15 cellular contexts compared by ENCODE assay signal in the genomic region with DNA sequence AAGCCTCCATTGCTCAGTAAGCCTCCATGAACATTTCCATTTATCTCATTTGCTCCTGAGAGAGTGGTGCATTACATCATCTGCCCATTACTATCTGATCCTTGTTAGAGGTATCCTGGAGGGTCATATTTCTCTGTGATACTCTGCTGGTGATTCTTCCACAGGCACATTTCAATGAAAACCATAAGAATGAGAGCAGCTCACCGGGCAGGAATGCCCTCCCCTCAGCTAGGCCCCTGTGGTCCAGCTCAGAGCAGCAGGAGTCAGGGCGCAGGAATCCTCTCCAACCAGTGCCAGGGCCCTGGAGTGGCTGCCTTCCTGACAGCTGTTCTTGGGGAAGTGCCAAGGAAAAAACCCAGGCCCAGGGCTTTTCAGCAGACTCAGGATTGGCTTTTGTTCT. TPM values are rescaled to one million over a fixed set of nuclear protein-coding genes. Genes with fewer than 3 reads are reported as not detected.
DNase-seq lines count a peak whose midpoint lies in the region; ATAC-seq, FAIRE-seq and TF ChIP-seq lines count a peak whose summit lies in the region.
"Not testable (repeated sequence)": the region's sequence is repeated elsewhere in the genome, so short reads cannot be mapped to it uniquely, and the experiment has no call there.
"Had no signal": no experiment of that assay in that cellular context is flagged by ENCODE, and none has a peak within 500 bp of the region (broad histone marks: within the 10 kb centered on the region; RNA-seq: fewer than 3 reads in every experiment).

No MANE protein-coding gene starts in this region.

- not testable (repeated sequence) for H3K27ac ChIP-seq in pancreas

- not testable (repeated sequence) for H3K4me1 ChIP-seq in pancreas

- 27% methylated on average over 2 of the region's 2 CpGs; no CpG with 5 or more reads in 1 of the 2 donors for WGBS in pancreas, 2 donors

- not testable (repeated sequence) for H3K9me3 ChIP-seq in pancreas

- DNase-seq in Daoy (ENCODE audit: low read depth) (peak; percentile 60), RPMI7951 (ENCODE audit: low read depth) (peak; percentile 75), astrocyte of the hippocampus (ENCODE audit: low read depth, low spot score) (peak; percentile 86), fibroblast of mammary gland (ENCODE audit: low read depth) (peak; percentile 82)
- not testable (repeated sequence) for DNase-seq in HTR-8/SVneo (ENCODE audit: insufficient read length, low spot score); left cardiac atrium; pancreas

- FAIRE-seq in HTR-8/SVneo (lab: Jason Lieb, UNC): peak; percentile 99
- FAIRE-seq in pancreas (lab: Jason Lieb, UNC): not testable (repeated sequence)

- peak; percentile 53 to 83 for ATAC-seq in left cardiac atrium
- ATAC-seq in pancreas: peak; percentile 32 to 54 (median 48)

- TF ChIP-seq CTCF in fibroblast of mammary gland (conservative IDR thresholded peaks at IDR 0.05; ENCODE audit: control insufficient read depth, insufficient read depth, low read depth, low read length); pancreas (IDR thresholded peaks at IDR 0.05): not testable (repeated sequence)

- H3K4me3 ChIP-seq in fibroblast of mammary gland (ENCODE audit: control insufficient read depth, low read depth, low read length); pancreas: not testable (repeated sequence)

- not testable (repeated sequence) for H3K36me3 ChIP-seq in pancreas

- H3K27me3 ChIP-seq in pancreas: not testable (repeated sequence)

- intact Hi-C loops in left cardiac atrium (cut with DNase I); pancreas (cut with DNase I): not testable (repeated sequence)

RNA-seq across cellular contexts. Expression of a gene that starts 50.0 kb away (rescaled TPM):
- not detected in 2 replicates for total RNA-seq in Daoy (2014; rRNA removed; shearing (Covaris generic))
- total RNA-seq in RPMI7951 (2014; rRNA removed; shearing (Covaris generic)): not detected in 2 replicates
- total RNA-seq in left cardiac atrium (not detected), pancreas (not detected)
- polyA plus RNA-seq in pancreas: not detected
- total RNA-seq: activated B cell treated with CpG ODN at 0.5 μM for 24 hours; activated naive CD4-positive, alpha-beta T cell treated with anti-CD3 and anti-CD28 coated beads for 36 hours; CD4-positive, alpha-beta memory T cell; HepG2; kidney epithelial cell; naive thymus-derived CD4-positive, alpha-beta T cell; smooth muscle cell; ureter had no signal
- polyA plus RNA-seq: CD4-positive, alpha-beta memory T cell; HepG2; naive thymus-derived CD4-positive, alpha-beta T cell; smooth muscle cell had no signal
